ENCODE assay signal across 16 cellular contexts in genomic region chr3:129749692-129750091, GRCh38.
"Had no signal": no experiment of that assay in that cellular context is flagged by ENCODE, and none has a peak within 500 bp of the region (broad histone marks: within the 10 kb centered on the region; RNA-seq: fewer than 3 reads in every experiment).

No MANE protein-coding gene starts in this region.

- H3K27me3 Mint-ChIP-seq: activated naive CD4-positive, alpha-beta T cell treated with anti-CD3 and anti-CD28 coated beads, Interleukin-2, amount 50 U/mL, for 24 hours; memory B cell; natural killer cell treated with Interleukin-12 subunit alpha and Interleukin-12 subunit beta and Interleukin-15 and Interleukin-18, amount 100 ng/mL, for 72 hours had no signal

- H3K9me3 ChIP-seq: colonic mucosa, prostate gland, tibial artery had no signal

- H3K27ac Mint-ChIP-seq: activated naive CD4-positive, alpha-beta T cell treated with anti-CD3 and anti-CD28 coated beads, Interleukin-2, amount 50 U/mL, for 24 hours; memory B cell; natural killer cell treated with Interleukin-12 subunit alpha and Interleukin-12 subunit beta and Interleukin-15 and Interleukin-18, amount 100 ng/mL, for 72 hours had no signal

- H3K4me3 Mint-ChIP-seq: activated naive CD4-positive, alpha-beta T cell treated with anti-CD3 and anti-CD28 coated beads, Interleukin-2, amount 50 U/mL, for 24 hours; memory B cell; natural killer cell treated with Interleukin-12 subunit alpha and Interleukin-12 subunit beta and Interleukin-15 and Interleukin-18, amount 100 ng/mL, for 72 hours had no signal

- H3K4me3 ChIP-seq: colonic mucosa, dorsolateral prefrontal cortex, heart left ventricle, prostate gland, tibial artery had no signal

- H3K4me1 ChIP-seq: colonic mucosa had no signal

- DNase-seq: activated CD4-positive, alpha-beta T cell treated with anti-CD3 and anti-CD28 coated beads for 1 hour; activated CD4-positive, alpha-beta T cell treated with anti-CD3 and anti-CD28 coated beads, Interleukin-2, amount 50 U/mL, for 4 hours; activated gamma-delta T cell; colonic mucosa; dorsolateral prefrontal cortex; heart left ventricle; left cardiac atrium; stimulated activated CD4-positive, alpha-beta T cell treated with anti-CD3 and anti-CD28 coated beads, Interleukin-2, amount 100 ng/mL, for 48 hours; stimulated activated naive CD4-positive, alpha-beta T cell treated with Interleukin-2 at 50 U/mL for 16 hours; substantia nigra; tibial artery had no signal

- H3K27ac ChIP-seq: colonic mucosa, dorsolateral prefrontal cortex, heart left ventricle, prostate gland, tibial artery, VCaP had no signal

- H3K36me3 ChIP-seq: colonic mucosa, heart left ventricle, prostate gland, tibial artery had no signal

- H3K27me3 ChIP-seq: colonic mucosa, dorsolateral prefrontal cortex, heart left ventricle, tibial artery had no signal
